ENCODE assay signal across 1 cellular context in genomic region chr5:97550164-97550563, GRCh38.
TF ChIP-seq lines count a peak whose summit lies in the region.

No MANE protein-coding gene starts in this region.

TF ChIP-seq in SK-N-SH treated with all-trans-retinoic acid at 6 μM for 48 hours, 23 proteins besides CTCF, POLR2A, EP300 and RAD21 (continued from another document):
- TF ChIP-seq, protein P1, sequence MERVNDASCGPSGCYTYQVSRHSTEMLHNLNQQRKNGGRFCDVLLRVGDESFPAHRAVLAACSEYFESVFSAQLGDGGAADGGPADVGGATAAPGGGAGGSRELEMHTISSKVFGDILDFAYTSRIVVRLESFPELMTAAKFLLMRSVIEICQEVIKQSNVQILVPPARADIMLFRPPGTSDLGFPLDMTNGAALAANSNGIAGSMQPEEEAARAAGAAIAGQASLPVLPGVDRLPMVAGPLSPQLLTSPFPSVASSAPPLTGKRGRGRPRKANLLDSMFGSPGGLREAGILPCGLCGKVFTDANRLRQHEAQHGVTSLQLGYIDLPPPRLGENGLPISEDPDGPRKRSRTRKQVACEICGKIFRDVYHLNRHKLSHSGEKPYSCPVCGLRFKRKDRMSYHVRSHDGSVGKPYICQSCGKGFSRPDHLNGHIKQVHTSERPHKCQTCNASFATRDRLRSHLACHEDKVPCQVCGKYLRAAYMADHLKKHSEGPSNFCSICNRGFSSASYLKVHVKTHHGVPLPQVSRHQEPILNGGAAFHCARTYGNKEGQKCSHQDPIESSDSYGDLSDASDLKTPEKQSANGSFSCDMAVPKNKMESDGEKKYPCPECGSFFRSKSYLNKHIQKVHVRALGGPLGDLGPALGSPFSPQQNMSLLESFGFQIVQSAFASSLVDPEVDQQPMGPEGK (CRISPR knock-in tag; IDR thresholded peaks at IDR 0.05; ENCODE audit: borderline replicate concordance), result no peak
- TF ChIP-seq ZNF70 (CRISPR knock-in tag; IDR thresholded peaks at IDR 0.05), result no peak
- no peak for TF ChIP-seq RARB (CRISPR knock-in tag; IDR thresholded peaks at IDR 0.05)
- no peak for TF ChIP-seq OSR1 (CRISPR knock-in tag; IDR thresholded peaks at IDR 0.05)
- no peak for TF ChIP-seq PPARA (CRISPR knock-in tag; IDR thresholded peaks at IDR 0.05; ENCODE audit: borderline replicate concordance)
- TF ChIP-seq CREB5 (CRISPR knock-in tag; IDR thresholded peaks at IDR 0.05; ENCODE audit: low read depth), result no peak
- no peak for TF ChIP-seq POU6F1 (CRISPR knock-in tag; IDR thresholded peaks at IDR 0.05; ENCODE audit: borderline replicate concordance, low read depth)
- TF ChIP-seq, protein P2, sequence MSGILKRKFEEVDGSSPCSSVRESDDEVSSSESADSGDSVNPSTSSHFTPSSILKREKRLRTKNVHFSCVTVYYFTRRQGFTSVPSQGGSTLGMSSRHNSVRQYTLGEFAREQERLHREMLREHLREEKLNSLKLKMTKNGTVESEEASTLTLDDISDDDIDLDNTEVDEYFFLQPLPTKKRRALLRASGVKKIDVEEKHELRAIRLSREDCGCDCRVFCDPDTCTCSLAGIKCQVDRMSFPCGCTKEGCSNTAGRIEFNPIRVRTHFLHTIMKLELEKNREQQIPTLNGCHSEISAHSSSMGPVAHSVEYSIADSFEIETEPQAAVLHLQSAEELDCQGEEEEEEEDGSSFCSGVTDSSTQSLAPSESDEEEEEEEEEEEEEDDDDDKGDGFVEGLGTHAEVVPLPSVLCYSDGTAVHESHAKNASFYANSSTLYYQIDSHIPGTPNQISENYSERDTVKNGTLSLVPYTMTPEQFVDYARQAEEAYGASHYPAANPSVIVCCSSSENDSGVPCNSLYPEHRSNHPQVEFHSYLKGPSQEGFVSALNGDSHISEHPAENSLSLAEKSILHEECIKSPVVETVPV (CRISPR knock-in tag; IDR thresholded peaks at IDR 0.05), result no peak
- no peak for TF ChIP-seq ZFP3 (CRISPR knock-in tag; IDR thresholded peaks at IDR 0.05)
- no peak for TF ChIP-seq SNAI2 (CRISPR knock-in tag; IDR thresholded peaks at IDR 0.05)
- no peak for TF ChIP-seq ZNF565 (CRISPR knock-in tag; conservative IDR thresholded peaks at IDR 0.05; ENCODE audit: low read depth)
TF ChIP-seq in SK-N-SH treated with all-trans-retinoic acid at 6 μM for 48 hours: peak in this region for 0.
